Comparison of ENCODE assay signal across 8 cellular contexts in genomic region chr2:108594982-108595464, GRCh38.
DNase-seq lines count a peak whose midpoint lies in the region; ATAC-seq, FAIRE-seq and TF ChIP-seq lines count a peak whose summit lies in the region.

No MANE protein-coding gene starts in this region.

- H3K27ac Mint-ChIP-seq in activated naive CD4-positive, alpha-beta T cell treated with anti-CD3 and anti-CD28 coated beads, Interleukin-2, amount 10 ng/mL, durations not matched to agents 7 days and 5 days: no peak overlapping the region

- H3K4me1 Mint-ChIP-seq in activated naive CD4-positive, alpha-beta T cell treated with anti-CD3 and anti-CD28 coated beads, Interleukin-2, amount 10 ng/mL, durations not matched to agents 7 days and 5 days: peaks cover 26% of the 10 kb centered on the region

- CTCF ChIA-PET in activated naive CD4-positive, alpha-beta T cell treated with anti-CD3 and anti-CD28 coated beads, Interleukin-2, amount 10 ng/mL, durations not matched to agents 7 days and 5 days (lab: Charles Lee): interaction anchor here (0.6 to 3.2 kb wide), 7 partner anchors 11 to 252 kb away, joined by 3 to 43 read pairs (median 4); no protein-coding TSS in a partner anchor

- H3K9me3 Mint-ChIP-seq in activated naive CD4-positive, alpha-beta T cell treated with anti-CD3 and anti-CD28 coated beads, Interleukin-2, amount 10 ng/mL, durations not matched to agents 7 days and 5 days: no peaks in the 10 kb centered on the region

- TF ChIP-seq CTCF in epithelial cell of esophagus (IDR thresholded peaks at IDR 0.05; ENCODE audit: insufficient read depth, low read depth, low read length, missing control alignments): no peak
- no peak for TF ChIP-seq CTCF in pancreas (IDR thresholded peaks at IDR 0.05)

- no peaks in the 10 kb centered on the region for H3K27me3 Mint-ChIP-seq in activated naive CD4-positive, alpha-beta T cell treated with anti-CD3 and anti-CD28 coated beads, Interleukin-2, amount 10 ng/mL, durations not matched to agents 7 days and 5 days

- H3K36me3 ChIP-seq in pancreas: no peaks in the 10 kb centered on the region

- peak overlapping the region in 2 of 4 donors; percentile 63 to 66 for H3K27ac ChIP-seq in pancreas

- no peak overlapping the region for H3K4me3 Mint-ChIP-seq in activated naive CD4-positive, alpha-beta T cell treated with anti-CD3 and anti-CD28 coated beads, Interleukin-2, amount 10 ng/mL, durations not matched to agents 7 days and 5 days

- H3K4me3 ChIP-seq in epithelial cell of esophagus (ENCODE audit: low read length) (no peak overlapping the region), pancreas (no peak overlapping the region)

- DNase-seq in RPMI7951 (ENCODE audit: low read depth): peak; percentile 100
- DNase-seq in epithelial cell of esophagus (ENCODE audit: low read depth): peak; percentile 88
- DNase-seq in pancreas: no peak
- no peak for DNase-seq in activated naive CD4-positive, alpha-beta T cell treated with anti-CD3 and anti-CD28 coated beads, Interleukin-2, amount 10 ng/mL, durations not matched to agents 7 days and 5 days
- DNase-seq in SHP77 (lab: John Stamatoyannopoulos, UW): no peak

- ATAC-seq in GM18519 (IDR thresholded peaks at IDR 0.05; ENCODE audit: low FRiP score, unreplicated experiment) (peak; percentile 26), HG03039 (IDR thresholded peaks at IDR 0.05; ENCODE audit: unreplicated experiment) (peak; percentile 40), pancreas (peak in 3 of 4 donors; percentile 15 to 20 (median 15)), GM21390 (IDR thresholded peaks at IDR 0.05; ENCODE audit: unreplicated experiment) (no peak)

- 59 to 74% methylated on average over 4 of the region's 4 CpGs for WGBS in pancreas, 2 donors

- H3K9me3 ChIP-seq in pancreas: no peaks in the 10 kb centered on the region

- H3K27me3 ChIP-seq in pancreas: no peaks in the 10 kb centered on the region

- H3K4me1 ChIP-seq in pancreas: peaks cover 4 to 23% (median 4%) of the 10 kb centered on the region in 3 donors

- intact Hi-C loops in pancreas (cut with DNase I): no loop called here

- H3K36me3 Mint-ChIP-seq in activated naive CD4-positive, alpha-beta T cell treated with anti-CD3 and anti-CD28 coated beads, Interleukin-2, amount 10 ng/mL, durations not matched to agents 7 days and 5 days: no peaks in the 10 kb centered on the region

- no peak for FAIRE-seq in pancreas (lab: Jason Lieb, UNC)

Comparison
In these comparisons a context has a peak if more than half of its experiments do, and no peak if none do; other contexts are left out.
1. DNase-seq: peak in RPMI7951 (single experiment) and epithelial cell of esophagus (single experiment); none in pancreas (0 of 6), activated naive CD4-positive, alpha-beta T cell treated with anti-CD3 and anti-CD28 coated beads, Interleukin-2, amount 10 ng/mL, durations not matched to agents 7 days and 5 days (single experiment) and SHP77 (0 of 2).